19 cellular contexts compared by ENCODE assay signal in the genomic region with DNA sequence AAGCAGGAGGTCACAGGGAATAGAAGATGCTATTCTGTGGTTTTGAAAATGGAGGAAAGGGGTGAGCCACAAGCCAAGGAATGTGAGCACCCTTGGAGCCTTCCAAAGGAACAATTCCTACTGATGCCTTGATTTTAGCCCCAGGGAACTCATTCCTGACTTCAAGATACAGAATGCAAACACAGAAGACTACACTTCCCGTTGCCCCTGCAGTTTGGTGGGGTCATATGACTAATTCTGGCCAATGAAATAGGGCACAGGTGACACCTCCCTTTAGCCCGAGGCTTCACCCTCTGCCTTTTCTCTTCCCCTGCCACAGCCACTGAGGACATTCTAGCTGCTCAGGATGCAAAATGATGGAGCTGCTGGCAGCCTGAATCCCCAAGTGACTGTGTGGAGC.
A peak's percentile ranks its signal among the peaks of the same experiment; 100 is the strongest.
DNase-seq lines count a peak whose midpoint lies in the region; ATAC-seq, FAIRE-seq and TF ChIP-seq lines count a peak whose summit lies in the region.
"Had no signal": no experiment of that assay in that cellular context is flagged by ENCODE, and none has a peak within 500 bp of the region (broad histone marks: within the 10 kb centered on the region; RNA-seq: fewer than 3 reads in every experiment).

No MANE protein-coding gene starts in this region.

- H3K36me3 ChIP-seq in IMR-90 (ENCODE audit: control insufficient read depth, insufficient read depth, low read length), result no peaks in the 10 kb centered on the region
- H3K36me3 ChIP-seq: BLaER1 treated with 17β-estradiol and CSF1 and Interleukin-3, amounts not matched to agents 10 nM and 100 nM had no signal

- TF ChIP-seq POLR2A in A549 (IDR thresholded peaks at IDR 0.05; ENCODE audit: low read length), result no peak
- no peak for TF ChIP-seq POLR2A in IMR-90 (IDR thresholded peaks at IDR 0.05; ENCODE audit: low read depth, low read length)

- H4K91ac ChIP-seq in IMR-90 (ENCODE audit: insufficient read depth, low read depth, low read length), result no peak overlapping the region

- POLR2A ChIA-PET in A549 (lab: Yijun Ruan, JAX), result no interaction called here
- POLR2A ChIA-PET in IMR-90 (lab: Charles Lee; ENCODE audit: unreplicated experiment), result no interaction called here
- POLR2A ChIA-PET in WTC11 (lab: Charles Lee), result no interaction called here

- no peak overlapping the region for H3K18ac ChIP-seq in IMR-90 (ENCODE audit: low read depth, low read length)

- H2AFZ ChIP-seq in IMR-90 (replicated peaks; ENCODE audit: low read length, poor library complexity), result no peak overlapping the region
- H2AFZ ChIP-seq: PC-9 had no signal

- ATAC-seq in A549 (no peak), IMR-90 (ENCODE audit: low read depth) (no peak), WTC11 (no peak), GM21390 (IDR thresholded peaks at IDR 0.05; ENCODE audit: unreplicated experiment) (no peak)

- WGBS in A549 (ENCODE audit: missing lambda C conversion rate), result 46% methylated on average over 2 of the region's 2 CpGs
- WGBS in IMR-90 (ENCODE audit: extremely low coverage in 2 of 2, insufficient read length in 1 of 2), 2 experiments, result no CpG with 5 or more reads among the region's 2 CpGs

- no peaks in the 10 kb centered on the region for H3K4me1 Mint-ChIP-seq in WTC11
- H3K4me1 Mint-ChIP-seq in activated naive CD4-positive, alpha-beta T cell treated with anti-CD3 and anti-CD28 coated beads, Interleukin-2, amount 10 ng/mL, durations not matched to agents 7 days and 5 days, result no peaks in the 10 kb centered on the region
- H3K4me1 Mint-ChIP-seq: H9 had no signal

- no peak overlapping the region for H3K23ac ChIP-seq in IMR-90 (ENCODE audit: low read depth, low read length)

- DNase-seq in A549 (ENCODE audit: low read depth in 1 of 2, low spot score in 1 of 2) (no peak), IMR-90 (no peak), WTC11 (ENCODE audit: low spot score) (no peak), posterior vena cava (ENCODE audit: low spot score) (peak; percentile 0), CD1c-positive myeloid dendritic cell (ENCODE audit: extremely low spot score) (no peak)
- DNase-seq in activated naive CD4-positive, alpha-beta T cell treated with anti-CD3 and anti-CD28 coated beads, Interleukin-2, amount 10 ng/mL, durations not matched to agents 7 days and 5 days, result no peak
- DNase-seq: DMS 273 treated with DMSO at 0.1 percent for 48 hours, H9, MV-4-11, NCI-H1436, NCI-H2029, NCI-H2171, NCI-H446 treated with DMSO at 0.1 percent for 48 hours, NCI-H774, Right ventricle myocardium superior had no signal

- no peak overlapping the region for H2BK120ac ChIP-seq in IMR-90 (ENCODE audit: low read depth, low read length)

- BruUV-seq in IMR-90 (replicated peaks; lab: Mats Ljungman, UMichigan), result no TSS peak

- H3K4me3 ChIP-seq in A549 (no peak overlapping the region), IMR-90 (ENCODE audit: insufficient read depth, low read depth, low read length) (no peak overlapping the region)
- H3K4me3 ChIP-seq: BLaER1 treated with 17β-estradiol and CSF1 and Interleukin-3, amounts not matched to agents 10 nM and 100 nM; PC-9 had no signal

- no peak overlapping the region for H3K4ac ChIP-seq in IMR-90 (ENCODE audit: low read depth, low read length)

- no peak overlapping the region for H3K14ac ChIP-seq in IMR-90 (replicated peaks; ENCODE audit: low read depth, low read length)

- FAIRE-seq in A549 (lab: Jason Lieb, UNC), result no peak
- FAIRE-seq: A204.1 had no signal

- no peak for TF ChIP-seq CTCF in A549 (IDR thresholded peaks at IDR 0.05)
- TF ChIP-seq CTCF in IMR-90 (conservative IDR thresholded peaks at IDR 0.05; ENCODE audit: low read depth, low read length), result no peak
- no peak for TF ChIP-seq CTCF in WTC11 (IDR thresholded peaks at IDR 0.05)

- H3K9ac ChIP-seq in IMR-90 (ENCODE audit: low read depth, low read length), result no peak overlapping the region
- H3K9ac ChIP-seq: BLaER1 treated with 17β-estradiol and CSF1 and Interleukin-3, amounts not matched to agents 10 nM and 100 nM had no signal

- no peak overlapping the region for H3K27ac Mint-ChIP-seq in WTC11
- no peak overlapping the region for H3K27ac Mint-ChIP-seq in activated naive CD4-positive, alpha-beta T cell treated with anti-CD3 and anti-CD28 coated beads, Interleukin-2, amount 10 ng/mL, durations not matched to agents 7 days and 5 days
- H3K27ac Mint-ChIP-seq: H9 had no signal

- in situ Hi-C loops in IMR-90 (cut with MboI; ENCODE audit: low sequenced_read_pairs), result no loop called here

- no peaks in the 10 kb centered on the region for H4K20me1 ChIP-seq in IMR-90 (ENCODE audit: insufficient read depth, low read length)
- H4K20me1 ChIP-seq: BLaER1 treated with 17β-estradiol and CSF1 and Interleukin-3, amounts not matched to agents 10 nM and 100 nM had no signal

- H2BK20ac ChIP-seq in IMR-90 (ENCODE audit: low read depth, low read length), result no peak overlapping the region

- peaks cover 42% of the 10 kb centered on the region for H3K4me1 ChIP-seq in A549
- H3K4me1 ChIP-seq in IMR-90 (ENCODE audit: control insufficient read depth, insufficient read depth, low read length), result peaks cover 16% of the 10 kb centered on the region

- 0 out of 2 replicates have a peak, but pooled peaks cover 3% of the 10 kb centered on the region for H3K9me3 Mint-ChIP-seq in WTC11
- H3K9me3 Mint-ChIP-seq in activated naive CD4-positive, alpha-beta T cell treated with anti-CD3 and anti-CD28 coated beads, Interleukin-2, amount 10 ng/mL, durations not matched to agents 7 days and 5 days, result no peaks in the 10 kb centered on the region

- peak overlapping the region; percentile 89; the same call in 2 of the 3 replicates for H2BK15ac ChIP-seq in IMR-90 (ENCODE audit: low read depth, low read length)

- no peak overlapping the region for H3K4me3 Mint-ChIP-seq in WTC11
- no peak overlapping the region for H3K4me3 Mint-ChIP-seq in activated naive CD4-positive, alpha-beta T cell treated with anti-CD3 and anti-CD28 coated beads, Interleukin-2, amount 10 ng/mL, durations not matched to agents 7 days and 5 days
- H3K4me3 Mint-ChIP-seq: H9 had no signal

- H2BK5ac ChIP-seq in IMR-90 (ENCODE audit: low read depth, low read length, poor library complexity, severe bottlenecking), result no peak overlapping the region

- H3K9me3 ChIP-seq in A549 (peaks cover 9% of the 10 kb centered on the region; the same call in 2 of the 3 replicates), IMR-90 (ENCODE audit: control insufficient read depth, insufficient read depth, low read length) (peaks cover 8% of the 10 kb centered on the region)

- H3K27ac ChIP-seq in A549, result peak overlapping the region; percentile 81 to 82; a peak in 2 of 6 replicates
- no peak overlapping the region for H3K27ac ChIP-seq in IMR-90 (ENCODE audit: insufficient read depth, low read length)
- H3K27ac ChIP-seq: BLaER1 treated with 17β-estradiol and CSF1 and Interleukin-3, amounts not matched to agents 10 nM and 100 nM; PC-9 had no signal

- H3K27me3 Mint-ChIP-seq in WTC11 (ENCODE audit: low read depth), result peaks cover 94% of the 10 kb centered on the region
- H3K27me3 Mint-ChIP-seq in activated naive CD4-positive, alpha-beta T cell treated with anti-CD3 and anti-CD28 coated beads, Interleukin-2, amount 10 ng/mL, durations not matched to agents 7 days and 5 days, result peaks cover 25% of the 10 kb centered on the region

- TF ChIP-seq RAD21 in A549 (conservative IDR thresholded peaks at IDR 0.05 in 1 of 2, IDR thresholded peaks at IDR 0.05 in 1 of 2), result no peak
- no peak for TF ChIP-seq RAD21 in IMR-90 (IDR thresholded peaks at IDR 0.05; ENCODE audit: low read length)

- no peak overlapping the region for H4K5ac ChIP-seq in IMR-90 (ENCODE audit: low read depth, low read length)

- H3K4me2 ChIP-seq in A549 (no peak overlapping the region), IMR-90 (ENCODE audit: low read depth, low read length) (no peak overlapping the region)
- H3K4me2 ChIP-seq: BLaER1 treated with 17β-estradiol and CSF1 and Interleukin-3, amounts not matched to agents 10 nM and 100 nM had no signal

- CTCF ChIA-PET in A549 (lab: Yijun Ruan, JAX) (interaction anchor here (1.4 to 2.2 kb wide), 2 partner anchors 8 to 129 kb away, joined by 3 to 5 read pairs; no protein-coding TSS in a partner anchor), IMR-90 (lab: Yijun Ruan, JAX) (no interaction called here), WTC11 (lab: Charles Lee) (no interaction called here)
- CTCF ChIA-PET in activated naive CD4-positive, alpha-beta T cell treated with anti-CD3 and anti-CD28 coated beads, Interleukin-2, amount 10 ng/mL, durations not matched to agents 7 days and 5 days (lab: Charles Lee), result no interaction called here

- H3K9me1 ChIP-seq in IMR-90 (ENCODE audit: insufficient read depth, low read length), result peaks cover 15% of the 10 kb centered on the region

- no peaks in the 10 kb centered on the region; the same call in 1 of the 2 replicates for H3K27me3 ChIP-seq in IMR-90 (ENCODE audit: control insufficient read depth, insufficient read depth, low read length)
- H3K27me3 ChIP-seq: BLaER1 treated with 17β-estradiol and CSF1 and Interleukin-3, amounts not matched to agents 10 nM and 100 nM had no signal

- no peak overlapping the region for H2AK9ac ChIP-seq in IMR-90 (replicated peaks; ENCODE audit: low read depth, low read length, poor library complexity)

- H3K36me3 Mint-ChIP-seq in WTC11, result no peaks in the 10 kb centered on the region
- H3K36me3 Mint-ChIP-seq in activated naive CD4-positive, alpha-beta T cell treated with anti-CD3 and anti-CD28 coated beads, Interleukin-2, amount 10 ng/mL, durations not matched to agents 7 days and 5 days, result no peaks in the 10 kb centered on the region

- H4K8ac ChIP-seq in IMR-90 (ENCODE audit: low read depth in 2 of 2, low read length in 2 of 2), result no peak overlapping the region

- 0 out of 2 replicates have a peak overlapping the region, but pooled peaks have one; percentile 73 for H2AK5ac ChIP-seq in IMR-90 (ENCODE audit: low read depth, low read length)

- TF ChIP-seq EP300 in A549 (IDR thresholded peaks at IDR 0.05), result no peak

- no peaks in the 10 kb centered on the region for H3K79me1 ChIP-seq in IMR-90 (ENCODE audit: low read depth in 1 of 2, low read length in 2 of 2)

- dilution Hi-C loops in IMR-90 (cut with HindIII; ENCODE audit: low sequenced_read_pairs, unreplicated experiment), result no loop called here

- H3K56ac ChIP-seq in IMR-90 (ENCODE audit: extremely low read depth, insufficient read depth, low read length), result no peak overlapping the region

- intact Hi-C loops in IMR-90 (cut with micrococcal nuclease), result no loop called here
- intact Hi-C loops in posterior vena cava (cut with DNase I), result loop anchor here in 1 of 2 donors (5.0 kb wide), 1 partner anchor 1270 kb away; no protein-coding TSS in a partner anchor

TF ChIP-seq in A549, 52 proteins besides CTCF, POLR2A, EP300 and RAD21 (continues in another document):
- TF ChIP-seq RARB (CRISPR knock-in tag; IDR thresholded peaks at IDR 0.05) (no peak), NFE2L2 (conservative IDR thresholded peaks at IDR 0.05; ENCODE audit: low read length) (no peak), MAFK (IDR thresholded peaks at IDR 0.05; ENCODE audit: partially characterized antibody) (no peak)

TF ChIP-seq in IMR-90, 13 proteins besides CTCF, POLR2A, EP300 and RAD21 (continues in another document):
- TF ChIP-seq FOS (IDR thresholded peaks at IDR 0.05; ENCODE audit: low read depth, low read length) (no peak), CEBPB (IDR thresholded peaks at IDR 0.05; ENCODE audit: low read depth, low read length) (no peak)
